Comparison of ENCODE assay signal across 27 cellular contexts in genomic region chr16:71585318-71585703, GRCh38. TPM values are rescaled to one million over a fixed set of nuclear protein-coding genes. Genes with fewer than 3 reads are reported as not detected.
"Had no signal": no experiment of that assay in that cellular context is flagged by ENCODE, and none has a peak within 500 bp of the region (broad histone marks: within the 10 kb centered on the region; RNA-seq: fewer than 3 reads in every experiment).

No MANE protein-coding gene starts in this region.

- H3K4me1 ChIP-seq: lower lobe of right lung, upper lobe of left lung had no signal

- H3K27ac ChIP-seq: cardiac muscle cell, lower lobe of right lung, upper lobe of left lung had no signal

- H3K4me3 Mint-ChIP-seq: activated CD4-positive, alpha-beta memory T cell treated with anti-CD3 and anti-CD28 coated beads, Interleukin-2, amount 10 ng/mL, durations not matched to agents 7 days and 5 days; activated CD4-positive, alpha-beta T cell treated with anti-CD3 and anti-CD28 coated beads, Interleukin-2, amount 10 ng/mL, durations not matched to agents 24 days and 14 days; activated naive CD4-positive, alpha-beta T cell treated with anti-CD3 and anti-CD28 coated beads, Interleukin-2, amount 10 ng/mL, durations not matched to agents 7 days and 5 days; activated T-cell treated with anti-CD3 and anti-CD28 coated beads, Interleukin-2, amount 50 U/mL, for 72 hours; naive thymus-derived CD4-positive, alpha-beta T cell; neural crest cell had no signal

- H3K36me3 ChIP-seq: cardiac muscle cell, lower lobe of right lung, upper lobe of left lung had no signal

- H3K4me1 Mint-ChIP-seq: activated CD4-positive, alpha-beta memory T cell treated with anti-CD3 and anti-CD28 coated beads, Interleukin-2, amount 10 ng/mL, durations not matched to agents 7 days and 5 days; activated CD4-positive, alpha-beta T cell treated with anti-CD3 and anti-CD28 coated beads, Interleukin-2, amount 10 ng/mL, durations not matched to agents 24 days and 14 days; activated naive CD4-positive, alpha-beta T cell treated with anti-CD3 and anti-CD28 coated beads, Interleukin-2, amount 10 ng/mL, durations not matched to agents 7 days and 5 days; neural crest cell had no signal

- DNase-seq: activated CD4-positive, alpha-beta memory T cell treated with anti-CD3 and anti-CD28 coated beads, Interleukin-2, amount 10 ng/mL, durations not matched to agents 7 days and 5 days; activated CD4-positive, alpha-beta T cell treated with anti-CD3 and anti-CD28 coated beads, Interleukin-2, amount 10 ng/mL, durations not matched to agents 24 days and 14 days; activated effector memory CD4-positive, alpha-beta T cell treated with Interleukin-2 at 50 U/mL for 16 hours; activated naive CD4-positive, alpha-beta T cell treated with anti-CD3 and anti-CD28 coated beads, Interleukin-2, amount 10 ng/mL, durations not matched to agents 7 days and 5 days; activated T-cell treated with anti-CD3 and anti-CD28 coated beads, Interleukin-2, amount 50 U/mL, for 72 hours; amygdala; dermis blood vessel endothelial cell; effector CD8-positive, alpha-beta T cell; foreskin melanocyte; hippocampal formation; lower lobe of right lung; naive thymus-derived CD4-positive, alpha-beta T cell; occipital lobe; posterior cingulate gyrus; retina; stimulated activated CD4-positive, alpha-beta T cell treated with anti-CD3 and anti-CD28 coated beads, Interleukin-2, amount 100 ng/mL, for 48 hours; stimulated activated CD8-positive, alpha-beta memory T cell treated with anti-CD3 and anti-CD28 coated beads, Interleukin-4, amount 100 ng/mL, for 48 hours; stimulated activated naive CD4-positive, alpha-beta T cell treated with Interleukin-2 at 50 U/mL for 16 hours; T1000; upper lobe of left lung had no signal

- H3K4me3 ChIP-seq: cardiac muscle cell, lower lobe of right lung, upper lobe of left lung had no signal

- H3K9me3 ChIP-seq: lower lobe of right lung, upper lobe of left lung had no signal

- ATAC-seq: activated CD4-positive, CD25-positive, alpha-beta regulatory T cell treated with anti-CD3 and anti-CD28 coated beads, Interleukin-2, amount 50 U/mL, for 24 hours; activated T-cell treated with anti-CD3 and anti-CD28 coated beads, Interleukin-2, amount 50 U/mL, for 72 hours; naive thymus-derived CD4-positive, alpha-beta T cell had no signal

- H3K9me3 Mint-ChIP-seq: activated CD4-positive, alpha-beta memory T cell treated with anti-CD3 and anti-CD28 coated beads, Interleukin-2, amount 10 ng/mL, durations not matched to agents 7 days and 5 days; activated CD4-positive, alpha-beta T cell treated with anti-CD3 and anti-CD28 coated beads, Interleukin-2, amount 10 ng/mL, durations not matched to agents 24 days and 14 days; activated naive CD4-positive, alpha-beta T cell treated with anti-CD3 and anti-CD28 coated beads, Interleukin-2, amount 10 ng/mL, durations not matched to agents 7 days and 5 days; activated T-cell treated with anti-CD3 and anti-CD28 coated beads, Interleukin-2, amount 50 U/mL, for 72 hours; neural crest cell had no signal

- H3K36me3 Mint-ChIP-seq: activated naive CD4-positive, alpha-beta T cell treated with anti-CD3 and anti-CD28 coated beads, Interleukin-2, amount 10 ng/mL, durations not matched to agents 7 days and 5 days; naive thymus-derived CD4-positive, alpha-beta T cell had no signal

- H3K27me3 ChIP-seq: upper lobe of left lung had no signal

- H3K27ac Mint-ChIP-seq: activated CD4-positive, alpha-beta memory T cell treated with anti-CD3 and anti-CD28 coated beads, Interleukin-2, amount 10 ng/mL, durations not matched to agents 7 days and 5 days; activated CD4-positive, alpha-beta T cell treated with anti-CD3 and anti-CD28 coated beads, Interleukin-2, amount 10 ng/mL, durations not matched to agents 24 days and 14 days; activated naive CD4-positive, alpha-beta T cell treated with anti-CD3 and anti-CD28 coated beads, Interleukin-2, amount 10 ng/mL, durations not matched to agents 7 days and 5 days; activated T-cell treated with anti-CD3 and anti-CD28 coated beads, Interleukin-2, amount 50 U/mL, for 72 hours; naive thymus-derived CD4-positive, alpha-beta T cell had no signal

RNA-seq across cellular contexts. Expression of gene TAT, which starts 8.4 kb away (rescaled TPM):
- total RNA-seq: activated CD4-positive, alpha-beta memory T cell treated with anti-CD3 and anti-CD28 coated beads, Interleukin-2, amount 10 ng/mL, durations not matched to agents 7 days and 5 days; activated CD4-positive, alpha-beta T cell treated with anti-CD3 and anti-CD28 coated beads, Interleukin-2, amount 10 ng/mL, durations not matched to agents 24 days and 14 days; activated T-cell treated with anti-CD3 and anti-CD28 coated beads, Interleukin-2, amount 50 U/mL, for 72 hours; cardiac muscle cell; dermis blood vessel endothelial cell; lower lobe of right lung; mesenteric fat pad; naive thymus-derived CD4-positive, alpha-beta T cell; neural crest cell; T-helper 1 cell treated with Interleukin-12 subunit alpha and Interleukin-12 subunit beta and Interleukin-4 antibody, amounts not matched to agents 30 ng/mL and 1 ng/mL, for 36 hours had no signal
- polyA plus RNA-seq: esophagus had no signal

RNA-seq across cellular contexts. Expression of gene MARVELD3, which starts 40.7 kb away (rescaled TPM):
- total RNA-seq: activated CD4-positive, alpha-beta T cell treated with anti-CD3 and anti-CD28 coated beads, Interleukin-2, amount 10 ng/mL, durations not matched to agents 24 days and 14 days; activated T-cell treated with anti-CD3 and anti-CD28 coated beads, Interleukin-2, amount 50 U/mL, for 72 hours; cardiac muscle cell; dermis blood vessel endothelial cell; mesenteric fat pad; naive thymus-derived CD4-positive, alpha-beta T cell; neural crest cell; subcutaneous adipose tissue; T-helper 1 cell treated with Interleukin-12 subunit alpha and Interleukin-12 subunit beta and Interleukin-4 antibody, amounts not matched to agents 30 ng/mL and 1 ng/mL, for 36 hours had no signal
- polyA plus RNA-seq: naive thymus-derived CD4-positive, alpha-beta T cell had no signal

RNA-seq across cellular contexts. Expression of gene CHST4, which starts 59.1 kb away (rescaled TPM):
- total RNA-seq: activated CD4-positive, alpha-beta memory T cell treated with anti-CD3 and anti-CD28 coated beads, Interleukin-2, amount 10 ng/mL, durations not matched to agents 7 days and 5 days; activated CD4-positive, alpha-beta T cell treated with anti-CD3 and anti-CD28 coated beads, Interleukin-2, amount 10 ng/mL, durations not matched to agents 24 days and 14 days; activated T-cell treated with anti-CD3 and anti-CD28 coated beads, Interleukin-2, amount 50 U/mL, for 72 hours; cardiac muscle cell; dermis blood vessel endothelial cell; naive thymus-derived CD4-positive, alpha-beta T cell; neural crest cell; occipital lobe; T-helper 1 cell treated with Interleukin-12 subunit alpha and Interleukin-12 subunit beta and Interleukin-4 antibody, amounts not matched to agents 30 ng/mL and 1 ng/mL, for 36 hours had no signal
- polyA plus RNA-seq: cardiac muscle cell; naive thymus-derived CD4-positive, alpha-beta T cell had no signal
